19 cellular contexts compared by ENCODE assay signal in genomic region chr2:89767581-89768435, GRCh38.
DNase-seq lines count a peak whose midpoint lies in the region; ATAC-seq and TF ChIP-seq lines count a peak whose summit lies in the region.
"Had no signal": no experiment of that assay in that cellular context is flagged by ENCODE, and none has a peak within 500 bp of the region (broad histone marks: within the 10 kb centered on the region; RNA-seq: fewer than 3 reads in every experiment).

No MANE protein-coding gene starts in this region.

- H3K27me3 Mint-ChIP-seq in immature natural killer cell (ENCODE audit: low read depth in 3 of 3), result peaks cover 17 to 18% (median 18%) of the 10 kb centered on the region in 3 donors
- H3K27me3 Mint-ChIP-seq in T-cell, result peaks cover 30 to 43% of the 10 kb centered on the region in 2 donors

- TF ChIP-seq POLR2A in Peyer's patch (IDR thresholded peaks at IDR 0.05), result no peak

- peaks cover 0 to 8% (median 0%) of the 10 kb centered on the region in 4 donors for H3K4me1 ChIP-seq in Peyer's patch

- peaks cover 0 to 11% of the 10 kb centered on the region in 2 donors for H3K27me3 ChIP-seq in Peyer's patch

- H3K36me3 ChIP-seq in Peyer's patch, result no peaks in the 10 kb centered on the region
- H3K36me3 ChIP-seq: gastroesophageal sphincter had no signal

- CTCF ChIA-PET in T-cell (lab: Charles Lee), result no interaction called here

- peak overlapping the region; percentile 50 to 80 (median 62) for H3K4me3 Mint-ChIP-seq in immature natural killer cell
- no peak overlapping the region for H3K4me3 Mint-ChIP-seq in T-cell
- H3K4me3 Mint-ChIP-seq: HFFc6; stimulated activated naive CD8-positive, alpha-beta T cell treated with anti-CD3 and anti-CD28 coated beads, Interleukin-15, amount 100 ng/mL, for 72 hours had no signal

- peaks cover 15 to 40% (median 28%) of the 10 kb centered on the region in 6 donors for H3K9me3 Mint-ChIP-seq in immature natural killer cell
- H3K9me3 Mint-ChIP-seq in T-cell, result peaks cover 11 to 23% (median 20%) of the 10 kb centered on the region in 3 donors

- DNase-seq in Daoy (ENCODE audit: low read depth) (peak; percentile 45), Peyer's patch (peak in 2 of 3 donors; percentile 45 to 51), immature natural killer cell (peak in 1 of 3 donors; percentile 11), retinal pigment epithelial cell (ENCODE audit: low read depth) (peak; percentile 5), NCI-H1417 treated with DMSO at 0.1 percent for 48 hours (lab: John Stamatoyannopoulos, UW) (no peak), T-cell (no peak)
- DNase-seq: activated CD4-positive, alpha-beta T cell treated with anti-CD3 and anti-CD28 coated beads for 1 hour; Calu3; cortex of kidney; GF-D8; HFFc6; NCI-H2081 treated with DMSO at 0.1 percent for 48 hours; NCI-H526; stimulated activated CD4-positive, alpha-beta T cell treated with anti-CD3 and anti-CD28 coated beads, Interleukin-12 subunit alpha, Interleukin-12 subunit beta, amount 100 ng/mL, for 4 hours; stimulated activated naive CD8-positive, alpha-beta T cell treated with anti-CD3 and anti-CD28 coated beads, Interleukin-15, amount 100 ng/mL, for 72 hours had no signal

- TF ChIP-seq CTCF in Peyer's patch (IDR thresholded peaks at IDR 0.05) (no peak), retinal pigment epithelial cell (conservative IDR thresholded peaks at IDR 0.05; ENCODE audit: low read depth, low read length) (no peak)

- POLR2A ChIA-PET in T-cell (lab: Charles Lee), result no interaction called here

- H3K36me3 Mint-ChIP-seq in immature natural killer cell (peaks cover 0 to 7% (median 3%) of the 10 kb centered on the region in 3 donors), T-cell (no peaks in the 10 kb centered on the region)

- no peak overlapping the region for H3K27ac Mint-ChIP-seq in immature natural killer cell
- no peak overlapping the region for H3K27ac Mint-ChIP-seq in T-cell
- H3K27ac Mint-ChIP-seq: HFFc6 had no signal

- no peak overlapping the region for H3K27ac ChIP-seq in Peyer's patch
- H3K27ac ChIP-seq: gastroesophageal sphincter had no signal

- ATAC-seq in GM18907 (IDR thresholded peaks at IDR 0.05; ENCODE audit: unreplicated experiment) (no peak), T-cell (replicated peaks in 1 of 4) (no peak), GM18861 (IDR thresholded peaks at IDR 0.05; ENCODE audit: unreplicated experiment) (no peak)
- ATAC-seq: gastroesophageal sphincter; mucosa of descending colon; stimulated activated naive CD8-positive, alpha-beta T cell treated with anti-CD3 and anti-CD28 coated beads, Interleukin-15, amount 100 ng/mL, for 72 hours had no signal

- H3K4me3 ChIP-seq in Peyer's patch (peak overlapping the region in 2 of 4 donors; percentile 22 to 23), retinal pigment epithelial cell (ENCODE audit: low read length) (peak overlapping the region; percentile 18)
- H3K4me3 ChIP-seq: gastroesophageal sphincter, mucosa of descending colon had no signal

- H3K4me1 Mint-ChIP-seq in immature natural killer cell, result peaks cover 15 to 21% of the 10 kb centered on the region in 2 donors
- no peaks in the 10 kb centered on the region for H3K4me1 Mint-ChIP-seq in T-cell

- peaks cover 0 to 7% (median 0%) of the 10 kb centered on the region in 4 donors for H3K9me3 ChIP-seq in Peyer's patch

Comparison
In these comparisons a context has a peak if more than half of its experiments do, and no peak if none do; other contexts are left out.
1. DNase-seq: peak in Daoy (single experiment), Peyer's patch (2 of 3) and retinal pigment epithelial cell (single experiment); none in NCI-H1417 treated with DMSO at 0.1 percent for 48 hours (single experiment) and T-cell (0 of 34).
2. H3K4me3 Mint-ChIP-seq: peak in immature natural killer cell (5 of 5); none in T-cell (0 of 3).